8 cellular contexts compared by ENCODE assay signal in the genomic region with DNA sequence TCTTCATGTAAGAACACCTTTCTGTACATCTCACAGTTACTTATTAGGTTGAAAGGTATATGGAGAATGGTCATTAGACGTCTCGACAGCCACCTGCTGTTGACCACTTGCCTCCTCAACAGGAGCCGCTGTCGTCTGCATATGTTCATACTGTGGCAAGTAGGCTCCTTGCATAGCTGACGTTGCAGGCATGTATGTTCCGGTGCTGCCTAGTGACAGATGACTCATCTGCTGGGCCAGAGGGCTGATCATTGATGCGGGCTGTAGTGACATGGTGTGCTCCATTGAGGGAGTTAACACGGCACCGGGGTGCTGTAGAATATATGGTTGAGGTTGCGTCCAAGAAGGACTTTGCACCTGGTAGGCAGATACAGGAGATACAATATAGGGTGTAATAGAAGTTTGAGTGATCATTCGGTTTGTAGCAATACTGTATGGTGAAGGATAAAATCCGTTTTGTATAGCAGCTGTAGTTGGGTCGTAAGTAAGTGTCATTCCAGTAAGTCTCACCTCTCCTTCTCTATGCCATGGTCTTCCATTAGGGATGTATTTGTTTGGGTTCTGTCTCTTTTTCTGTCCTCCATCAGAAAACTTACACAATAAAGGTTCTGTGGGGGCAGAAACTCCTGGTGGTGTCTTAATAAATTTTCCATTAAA. TPM values are rescaled to one million over a fixed set of nuclear protein-coding genes. Genes with fewer than 3 reads are reported as not detected.
DNase-seq lines count a peak whose midpoint lies in the region; ATAC-seq and TF ChIP-seq lines count a peak whose summit lies in the region.
"Not testable (repeated sequence)": the region's sequence is repeated elsewhere in the genome, so short reads cannot be mapped to it uniquely, and the experiment has no call there.

No MANE protein-coding gene starts in this region.

- H3K4me3 ChIP-seq in GM23338 (peak overlapping the region; percentile 62; the same call in 1 of the 2 replicates), dorsolateral prefrontal cortex (peak overlapping the region in 8 of 59 donors; percentile 51 to 70 (median 65))
- H3K4me3 ChIP-seq in upper lobe of right lung: not testable (repeated sequence)

- intact Hi-C loops in activated CD4-positive, alpha-beta T cell treated with anti-CD3 and anti-CD28 coated beads, Interleukin-2, amount 10 ng/mL, durations not matched to agents 24 days and 14 days (cut with micrococcal nuclease); dorsolateral prefrontal cortex (cut with DNase I); upper lobe of right lung (cut with DNase I): not testable (repeated sequence)

- H2AFZ ChIP-seq in GM23338: not testable (repeated sequence)

- H3F3A ChIP-seq in GM23338 (replicated peaks; ENCODE audit: low read depth): not testable (repeated sequence)

- ATAC-seq in GM18498 (IDR thresholded peaks at IDR 0.05; ENCODE audit: unreplicated experiment): peak; percentile 78
- ATAC-seq in GM23338: peak; percentile 18
- ATAC-seq in HG03565 (IDR thresholded peaks at IDR 0.05; ENCODE audit: unreplicated experiment): peak; percentile 98
- peak; percentile 76 for ATAC-seq in upper lobe of right lung

- peak overlapping the region; percentile 66; the same call in 1 of the 3 replicates for H3K4me3 Mint-ChIP-seq in GM23338
- H3K4me3 Mint-ChIP-seq in activated CD4-positive, alpha-beta T cell treated with anti-CD3 and anti-CD28 coated beads, Interleukin-2, amount 10 ng/mL, durations not matched to agents 24 days and 14 days: peak overlapping the region; percentile 34

- peaks cover 22% of the 10 kb centered on the region for H3K4me1 Mint-ChIP-seq in GM23338
- H3K4me1 Mint-ChIP-seq in activated CD4-positive, alpha-beta T cell treated with anti-CD3 and anti-CD28 coated beads, Interleukin-2, amount 10 ng/mL, durations not matched to agents 24 days and 14 days: not testable (repeated sequence)

- H3K27me3 Mint-ChIP-seq in GM23338 (ENCODE audit: insufficient read depth, low read depth, poor library complexity): not testable (repeated sequence)
- H3K27me3 Mint-ChIP-seq in activated CD4-positive, alpha-beta T cell treated with anti-CD3 and anti-CD28 coated beads, Interleukin-2, amount 10 ng/mL, durations not matched to agents 24 days and 14 days: peaks cover 34% of the 10 kb centered on the region

- H3K27ac Mint-ChIP-seq in GM23338; activated CD4-positive, alpha-beta T cell treated with anti-CD3 and anti-CD28 coated beads, Interleukin-2, amount 10 ng/mL, durations not matched to agents 24 days and 14 days: not testable (repeated sequence)

- H3K79me2 ChIP-seq in GM23338 (replicated peaks; ENCODE audit: insufficient read depth): not testable (repeated sequence)

- not testable (repeated sequence) for H3K9me3 Mint-ChIP-seq in GM23338; activated CD4-positive, alpha-beta T cell treated with anti-CD3 and anti-CD28 coated beads, Interleukin-2, amount 10 ng/mL, durations not matched to agents 24 days and 14 days

- not testable (repeated sequence) for H4K20me1 ChIP-seq in GM23338 (replicated peaks; ENCODE audit: insufficient read depth)

- H3K4me2 ChIP-seq in GM23338: peak overlapping the region; percentile 81; the same call in 1 of the 2 replicates

- H3K4me1 ChIP-seq in GM23338 (ENCODE audit: insufficient read depth): peaks cover 22% of the 10 kb centered on the region
- not testable (repeated sequence) for H3K4me1 ChIP-seq in upper lobe of right lung

- H3K27me3 ChIP-seq in GM23338 (ENCODE audit: insufficient read depth); upper lobe of right lung: not testable (repeated sequence)
- peaks cover 0 to 18% (median 0%) of the 10 kb centered on the region in 45 donors for H3K27me3 ChIP-seq in dorsolateral prefrontal cortex

- TF ChIP-seq CTCF in GM23338 (conservative IDR thresholded peaks at IDR 0.05; ENCODE audit: low read depth in 2 of 2); dorsolateral prefrontal cortex (IDR thresholded peaks at IDR 0.05 in 54 of 56, conservative IDR thresholded peaks at IDR 0.05 in 2 of 56; ENCODE audit: low read depth in 1 of 56, partially characterized antibody in 56 of 56); upper lobe of right lung (IDR thresholded peaks at IDR 0.05): not testable (repeated sequence)

- DNase-seq in GM23338 (ENCODE audit: low spot score) (peak; percentile 36), NCI-H82 treated with DMSO at 0.1 percent for 48 hours (lab: John Stamatoyannopoulos, UW; ENCODE audit: unreplicated experiment) (peak; percentile 22), dorsolateral prefrontal cortex (peak in 8 of 10 donors; percentile 17 to 51 (median 45)), mucosa of gallbladder (ENCODE audit: low spot score) (peak; percentile 29)
- peak; percentile 70 for DNase-seq in activated CD4-positive, alpha-beta T cell treated with anti-CD3 and anti-CD28 coated beads, Interleukin-2, amount 10 ng/mL, durations not matched to agents 24 days and 14 days
- not testable (repeated sequence) for DNase-seq in upper lobe of right lung

- not testable (repeated sequence) for H3K36me3 ChIP-seq in GM23338 (ENCODE audit: insufficient read depth)
- H3K36me3 ChIP-seq in upper lobe of right lung: peaks cover 14% of the 10 kb centered on the region

- H3K9me3 ChIP-seq in upper lobe of right lung: not testable (repeated sequence)

- H3K27ac ChIP-seq in GM23338 (ENCODE audit: low read depth); upper lobe of right lung: not testable (repeated sequence)
- peak overlapping the region in 7 of 59 donors; percentile 7 to 62 (median 45) for H3K27ac ChIP-seq in dorsolateral prefrontal cortex

- not testable (repeated sequence) for H3K36me3 Mint-ChIP-seq in GM23338 (ENCODE audit: low read depth); activated CD4-positive, alpha-beta T cell treated with anti-CD3 and anti-CD28 coated beads, Interleukin-2, amount 10 ng/mL, durations not matched to agents 24 days and 14 days (ENCODE audit: low read depth)

- not testable (repeated sequence) for H3K9me2 ChIP-seq in GM23338 (ENCODE audit: insufficient read depth)

TF ChIP-seq in GM23338, 12 proteins besides CTCF, POLR2A, EP300 and RAD21:
- TF ChIP-seq CREB1 (CRISPR knock-in tag; IDR thresholded peaks at IDR 0.05; ENCODE audit: low read depth): peak; percentile 13; the same call in 1 of the 2 replicates

RNA-seq across cellular contexts. Expression of gene IRAK3, which starts 45.2 kb away (rescaled TPM):
- 1.6 and 1.8 TPM in 2 replicates for total RNA-seq in GM23338 (2014; rRNA removed; shearing (Covaris generic))
- 0.47 and 0.53 TPM in 2 replicates for polyA plus RNA-seq in GM23338 (2016; fragmentation: Nextera tagmentation; extraction: Ambion mirVana)
- 1.3 and 1.8 TPM in 2 replicates for total RNA-seq in activated CD4-positive, alpha-beta T cell treated with anti-CD3 and anti-CD28 coated beads, Interleukin-2, amount 10 ng/mL, durations not matched to agents 24 days and 14 days
- 10 to 100 TPM in 3 of 120 experiments, 1 to 10 TPM in 117; 1.6 to 12.9 (median 4.6) TPM for total RNA-seq in dorsolateral prefrontal cortex
- total RNA-seq in mucosa of gallbladder: 7.1 TPM
- 44.6 TPM for total RNA-seq in upper lobe of right lung

Comparison
In these comparisons a context has a peak if more than half of its experiments do, and no peak if none do; other contexts are left out.
1. ATAC-seq: peak in every context shown above with its lines; median percentile 98 in HG03565; 78 in GM18498; 76 in upper lobe of right lung; 18 in GM23338.